Comparison of ENCODE assay signal across 27 cellular contexts in genomic region chr3:49712166-49712565, GRCh38. TPM values are rescaled to one million over a fixed set of nuclear protein-coding genes. Genes with fewer than 3 reads are reported as not detected.
"Had no signal": no experiment of that assay in that cellular context is flagged by ENCODE, and none has a peak within 500 bp of the region (broad histone marks: within the 10 kb centered on the region; RNA-seq: fewer than 3 reads in every experiment).

No MANE protein-coding gene starts in this region.

- H3K36me3 Mint-ChIP-seq: naive B cell had no signal

- H3K4me1 Mint-ChIP-seq: brain had no signal

- H3K4me1 ChIP-seq: left lung, transverse colon, uterus had no signal

- H3K79me2 ChIP-seq: parathyroid adenoma had no signal

- ATAC-seq: left lung; mucosa of descending colon; SK-N-SH treated with all-trans-retinoic acid at 6 μM for 48 hours; stimulated activated naive CD8-positive, alpha-beta T cell treated with anti-CD3 and anti-CD28 coated beads, Interleukin-15, Interleukin-2, amounts not matched to agents 100 U/mL and 50 U/mL, for 24 hours had no signal

- H3K4me3 ChIP-seq: dorsolateral prefrontal cortex, left lung, mucosa of descending colon, transverse colon, uterus had no signal

- H3K9me3 ChIP-seq: left lung, mucosa of descending colon, transverse colon, uterus had no signal

- H3K27ac Mint-ChIP-seq: brain had no signal

- H3K36me3 ChIP-seq: transverse colon, uterus had no signal

- H3K9ac ChIP-seq: parathyroid adenoma had no signal

- DNase-seq: activated CD4-positive, CD25-positive, alpha-beta regulatory T cell; activated CD8-positive, alpha-beta memory T cell treated with anti-CD3 and anti-CD28 coated beads for 24 hours; anterior cingulate cortex; central memory CD4-positive, alpha-beta T cell; foreskin melanocyte; glutamatergic neuron; hypothalamus; mammary epithelial cell; mucosa of descending colon; naive B cell; stimulated activated CD4-positive, alpha-beta T cell treated with anti-CD3 and anti-CD28 coated beads, Interleukin-12 subunit alpha, Interleukin-12 subunit beta, amount 100 ng/mL, for 4 hours; stimulated activated CD4-positive, alpha-beta T cell treated with anti-CD3 and anti-CD28 coated beads, Interleukin-2, amount 100 ng/mL, for 24 hours; stimulated activated naive CD8-positive, alpha-beta T cell treated with anti-CD3 and anti-CD28 coated beads, Interleukin-15, Interleukin-2, amounts not matched to agents 100 U/mL and 50 U/mL, for 24 hours; T-helper 9 cell; transverse colon; uterus had no signal

- H3K9me3 Mint-ChIP-seq: activated CD4-positive, alpha-beta T cell treated with anti-CD3 and anti-CD28 coated beads, Interleukin-2, amount 10 ng/mL, durations not matched to agents 24 days and 14 days; brain; naive B cell; T-cell had no signal

- H3K27me3 ChIP-seq: dorsolateral prefrontal cortex, left lung, transverse colon, uterus had no signal

- H3K4me3 Mint-ChIP-seq: activated CD4-positive, alpha-beta T cell treated with anti-CD3 and anti-CD28 coated beads, Interleukin-2, amount 10 ng/mL, durations not matched to agents 24 days and 14 days; brain; naive B cell; T-cell had no signal

- FAIRE-seq: colon, keratinocyte had no signal

- H3K27me3 Mint-ChIP-seq: activated CD4-positive, alpha-beta T cell treated with anti-CD3 and anti-CD28 coated beads, Interleukin-2, amount 10 ng/mL, durations not matched to agents 24 days and 14 days; brain; naive B cell; T-cell had no signal

- H3K27ac ChIP-seq: left lung, parathyroid adenoma, transverse colon, uterus had no signal

RNA-seq across cellular contexts. Expression of gene AMIGO3, which starts 7.3 kb away (rescaled TPM):
- total RNA-seq: mucosa of descending colon, renal cortical epithelial cell, uterus had no signal
- polyA plus RNA-seq: fibroblast of lung, mammary epithelial cell had no signal
